9 cellular contexts compared by ENCODE assay signal in the genomic region with DNA sequence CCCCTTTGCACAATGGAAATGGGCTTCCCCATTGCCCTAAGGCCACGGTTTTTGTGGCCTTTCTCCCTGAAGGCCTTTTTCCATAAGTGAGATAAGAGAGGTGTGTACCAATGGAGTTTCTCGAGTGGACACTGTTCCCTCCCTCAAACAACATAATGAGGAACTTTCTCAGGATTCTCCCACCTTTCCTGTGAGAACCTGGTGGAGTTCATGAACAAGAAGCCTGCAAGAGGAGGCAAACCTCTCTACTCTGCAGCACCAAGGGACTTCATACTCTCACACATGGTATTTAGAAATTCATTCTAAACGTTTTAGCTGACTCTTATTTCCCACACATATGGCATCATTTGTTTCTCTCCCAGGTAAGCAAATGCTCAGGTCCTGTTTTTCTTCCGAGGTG.
"Had no signal": no experiment of that assay in that cellular context is flagged by ENCODE, and none has a peak within 500 bp of the region (broad histone marks: within the 10 kb centered on the region; RNA-seq: fewer than 3 reads in every experiment).

No MANE protein-coding gene starts in this region.

- H3K4me3 ChIP-seq: GM23248, HAP-1 had no signal

- H2AFZ ChIP-seq: GM23248 had no signal

- ATAC-seq: HCT116 had no signal

- DNase-seq: GM23248, GOT3, H7, IMR-90, KBM-7 had no signal

- H3K4me2 ChIP-seq: KMS-11 had no signal

- H3K4me1 ChIP-seq: HAP-1 had no signal

- H3K27ac ChIP-seq: GM23248, KMS-11 had no signal

- FAIRE-seq: HTR-8/SVneo had no signal

- H3K9ac ChIP-seq: GM23248, KMS-11 had no signal
